22 cellular contexts compared by ENCODE assay signal in genomic region chr14:60232185-60232584, GRCh38.
"Had no signal": no experiment of that assay in that cellular context is flagged by ENCODE, and none has a peak within 500 bp of the region (broad histone marks: within the 10 kb centered on the region; RNA-seq: fewer than 3 reads in every experiment).

No MANE protein-coding gene starts in this region.

- H3K27ac Mint-ChIP-seq: IgD-negative memory B cell had no signal

- H3K36me3 ChIP-seq: Peyer's patch, SJCRH30 had no signal

- H3K4me3 Mint-ChIP-seq: IgD-negative memory B cell had no signal

- H3K4me1 ChIP-seq: Peyer's patch, SJCRH30 had no signal

- H3K27ac ChIP-seq: Peyer's patch, SJCRH30 had no signal

- H3K27me3 ChIP-seq: Peyer's patch, SJCRH30 had no signal

- H3K4me1 Mint-ChIP-seq: IgD-negative memory B cell had no signal

- H3K4me3 ChIP-seq: Peyer's patch, SJCRH30 had no signal

- DNase-seq: KBM-7, MV-4-11, NCI-H1048, NCI-H1105, NCI-H1417, NCI-H1436 treated with DMSO at 0.1 percent for 48 hours, NCI-H1694, NCI-H187 treated with DMSO at 0.1 percent for 48 hours, NCI-H2029 treated with DMSO at 0.1 percent for 48 hours, NCI-H2171, NCI-H226, NCI-H446, NCI-H510A, NCI-H524 treated with DMSO at 0.1 percent for 48 hours, NCI-H69, NCI-H774, PC-3, Peyer's patch, SHP77 treated with DMSO at 0.1 percent for 48 hours, SJCRH30 had no signal

- ATAC-seq: PC-3, Right ventricle myocardium inferior had no signal
